Comparison of ENCODE assay signal across 12 cellular contexts in genomic region chr11:69906453-69906907, GRCh38.
"Had no signal": no experiment of that assay in that cellular context is flagged by ENCODE, and none has a peak within 500 bp of the region (broad histone marks: within the 10 kb centered on the region; RNA-seq: fewer than 3 reads in every experiment).

No MANE protein-coding gene starts in this region.

- H3K27me3 Mint-ChIP-seq: activated CD4-positive, alpha-beta T cell treated with anti-CD3 and anti-CD28 coated beads, Interleukin-2, amount 10 ng/mL, durations not matched to agents 7 days and 5 days had no signal

- DNase-seq: activated CD4-positive, alpha-beta T cell treated with anti-CD3 and anti-CD28 coated beads, Interleukin-2, amount 10 ng/mL, durations not matched to agents 7 days and 5 days; activated naive CD4-positive, alpha-beta T cell; head of caudate nucleus; naive thymus-derived CD4-positive, alpha-beta T cell; stimulated activated CD4-positive, alpha-beta T cell treated with anti-CD3 and anti-CD28 coated beads, Interleukin-12 subunit alpha, Interleukin-12 subunit beta, amount 100 ng/mL, for 4 hours; stimulated activated CD4-positive, alpha-beta T cell treated with anti-CD3 and anti-CD28 coated beads, Interleukin-2, amount 100 ng/mL, for 24 hours had no signal

- H3K4me3 Mint-ChIP-seq: activated CD4-positive, alpha-beta T cell treated with anti-CD3 and anti-CD28 coated beads, Interleukin-2, amount 10 ng/mL, durations not matched to agents 7 days and 5 days; naive thymus-derived CD4-positive, alpha-beta T cell; stimulated activated effector memory CD8-positive, alpha-beta T cell treated with anti-CD3 and anti-CD28 coated beads, Interleukin-12 subunit alpha, Interleukin-12 subunit beta, amount 100 ng/mL, for 72 hours; T-helper 2 cell treated with Interferon-gamma antibody and Interleukin-4, amounts not matched to agents 5 μg/mL and 100 μg/mL, for 36 hours had no signal

- H3K27ac ChIP-seq: ascending aorta, breast epithelium, thoracic aorta had no signal

- H3K9me3 ChIP-seq: ascending aorta, breast epithelium, mucosa of descending colon, thoracic aorta had no signal

- H3K36me3 ChIP-seq: ascending aorta, breast epithelium, thoracic aorta had no signal

- H3K4me1 Mint-ChIP-seq: activated CD4-positive, alpha-beta T cell treated with anti-CD3 and anti-CD28 coated beads, Interleukin-2, amount 10 ng/mL, durations not matched to agents 7 days and 5 days; naive thymus-derived CD4-positive, alpha-beta T cell; stimulated activated effector memory CD8-positive, alpha-beta T cell treated with anti-CD3 and anti-CD28 coated beads, Interleukin-12 subunit alpha, Interleukin-12 subunit beta, amount 100 ng/mL, for 72 hours had no signal

- H3K9me3 Mint-ChIP-seq: activated CD4-positive, alpha-beta T cell treated with anti-CD3 and anti-CD28 coated beads, Interleukin-2, amount 10 ng/mL, durations not matched to agents 7 days and 5 days; stimulated activated effector memory CD8-positive, alpha-beta T cell treated with anti-CD3 and anti-CD28 coated beads, Interleukin-12 subunit alpha, Interleukin-12 subunit beta, amount 100 ng/mL, for 72 hours; T-helper 2 cell treated with Interferon-gamma antibody and Interleukin-4, amounts not matched to agents 5 μg/mL and 100 μg/mL, for 36 hours had no signal

- H3K27me3 ChIP-seq: ascending aorta, breast epithelium had no signal

- H3K27ac Mint-ChIP-seq: activated CD4-positive, alpha-beta T cell treated with anti-CD3 and anti-CD28 coated beads, Interleukin-2, amount 10 ng/mL, durations not matched to agents 7 days and 5 days; naive thymus-derived CD4-positive, alpha-beta T cell; stimulated activated effector memory CD8-positive, alpha-beta T cell treated with anti-CD3 and anti-CD28 coated beads, Interleukin-12 subunit alpha, Interleukin-12 subunit beta, amount 100 ng/mL, for 72 hours; T-helper 2 cell treated with Interferon-gamma antibody and Interleukin-4, amounts not matched to agents 5 μg/mL and 100 μg/mL, for 36 hours had no signal

- H3K4me3 ChIP-seq: ascending aorta, breast epithelium, mucosa of descending colon, thoracic aorta had no signal

- H3K4me1 ChIP-seq: breast epithelium had no signal

- H3K36me3 Mint-ChIP-seq: naive thymus-derived CD4-positive, alpha-beta T cell; stimulated activated effector memory CD8-positive, alpha-beta T cell treated with anti-CD3 and anti-CD28 coated beads, Interleukin-12 subunit alpha, Interleukin-12 subunit beta, amount 100 ng/mL, for 72 hours had no signal
